ENCODE assay signal across 19 cellular contexts in the genomic region with DNA sequence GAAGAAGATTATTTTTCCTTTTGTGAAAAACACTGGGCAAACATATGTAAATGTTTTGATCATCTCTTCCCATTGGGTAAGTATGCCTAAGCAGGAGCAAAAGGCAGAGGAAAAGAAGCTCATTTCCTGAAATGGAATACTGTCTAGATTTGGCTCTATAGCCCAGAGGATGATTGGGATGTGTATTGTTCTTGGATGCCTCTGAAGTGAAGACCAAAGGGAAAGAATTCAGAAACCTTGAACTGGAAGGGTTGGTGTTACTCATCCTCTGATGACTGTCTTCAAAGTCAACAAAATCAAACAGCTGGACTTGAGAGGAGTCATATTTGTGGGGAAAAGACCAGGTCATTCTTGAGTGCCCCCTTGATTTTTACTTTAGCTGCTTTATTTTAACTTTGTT.
A peak's percentile ranks its signal among the peaks of the same experiment; 100 is the strongest.
DNase-seq lines count a peak whose midpoint lies in the region; ATAC-seq and TF ChIP-seq lines count a peak whose summit lies in the region.
"Had no signal": no experiment of that assay in that cellular context is flagged by ENCODE, and none has a peak within 500 bp of the region (broad histone marks: within the 10 kb centered on the region; RNA-seq: fewer than 3 reads in every experiment).

No MANE protein-coding gene starts in this region.

- intact Hi-C loops in sciatic nerve (cut with DNase I) = no loop called here
- intact Hi-C loops in left ventricle myocardium inferior (cut with micrococcal nuclease) = no loop called here

- TF ChIP-seq EP300 in tibial nerve (IDR thresholded peaks at IDR 0.05) = no peak

- TF ChIP-seq CTCF in fibroblast of pulmonary artery (IDR thresholded peaks at IDR 0.05; ENCODE audit: low read length, missing control alignments) (no peak), tibial nerve (IDR thresholded peaks at IDR 0.05) (no peak), left ventricle myocardium inferior (IDR thresholded peaks at IDR 0.05; ENCODE audit: borderline replicate concordance) (no peak)

- H3K27me3 ChIP-seq in tibial nerve (no peaks in the 10 kb centered on the region), left ventricle myocardium inferior (ENCODE audit: low read depth) (no peaks in the 10 kb centered on the region)
- H3K27me3 ChIP-seq: neutrophil had no signal

- H3K9me3 ChIP-seq in tibial nerve (peaks cover 0 to 4% (median 0%) of the 10 kb centered on the region in 4 donors), left ventricle myocardium inferior (replicated peaks) (no peaks in the 10 kb centered on the region)
- H3K9me3 ChIP-seq: neutrophil had no signal

- peak; percentile 64 for DNase-seq in ELR (ENCODE audit: low read depth)
- peak; percentile 40 for DNase-seq in fibroblast of pulmonary artery (ENCODE audit: low read depth)
- DNase-seq in sciatic nerve (ENCODE audit: low spot score) = no peak
- no peak for DNase-seq in NCI-H524 (lab: John Stamatoyannopoulos, UW)
- DNase-seq in tibial nerve (ENCODE audit: low spot score in 2 of 2) = no peak
- DNase-seq in left ventricle myocardium inferior = no peak
- DNase-seq in stimulated activated CD4-positive, alpha-beta T cell treated with anti-CD3 and anti-CD28 coated beads, Interleukin-2, amount 100 ng/mL, for 24 hours = no peak
- DNase-seq: activated CD8-positive, alpha-beta T cell treated with anti-CD3 and anti-CD28 coated beads for 36 hours; activated naive CD8-positive, alpha-beta T cell treated with anti-CD3 and anti-CD28 coated beads for 36 hours; activated T-cell treated with anti-CD3 and anti-CD28 coated beads, Interleukin-2, amount 50 U/mL, for 72 hours; head of caudate nucleus; NCI-H1048; T-cell had no signal

- H3K4me3 ChIP-seq in fibroblast of pulmonary artery (replicated peaks; ENCODE audit: low read depth, low read length) = no peak overlapping the region
- H3K4me3 ChIP-seq in tibial nerve = no peak overlapping the region
- no peak overlapping the region for H3K4me3 ChIP-seq in left ventricle myocardium inferior
- H3K4me3 ChIP-seq: skin epidermis had no signal

- no peak for TF ChIP-seq POLR2A in tibial nerve (IDR thresholded peaks at IDR 0.05)

- no peak overlapping the region for H3K27ac ChIP-seq in tibial nerve
- H3K27ac ChIP-seq in left ventricle myocardium inferior (replicated peaks) = no peak overlapping the region
- H3K27ac ChIP-seq: C4-2B, neutrophil, skin epidermis, VCaP had no signal

- H3K36me3 ChIP-seq in tibial nerve (no peaks in the 10 kb centered on the region), left ventricle myocardium inferior (no peaks in the 10 kb centered on the region)
- H3K36me3 ChIP-seq: neutrophil had no signal

- H3K4me1 ChIP-seq in tibial nerve (no peaks in the 10 kb centered on the region), left ventricle myocardium inferior (peaks cover 17% of the 10 kb centered on the region)

- peak; percentile 63 for ATAC-seq in SK-N-SH treated with all-trans-retinoic acid at 6 μM for 48 hours
- peak; percentile 81 for ATAC-seq in sciatic nerve
- ATAC-seq: activated CD8-positive, alpha-beta T cell treated with anti-CD3 and anti-CD28 coated beads for 36 hours; activated T-cell treated with anti-CD3 and anti-CD28 coated beads, Interleukin-2, amount 50 U/mL, for 72 hours; stimulated activated memory B cell treated with anti-CD40 and anti-IgM and Interleukin-4, amounts not matched to agents 10 μg/mL and 1 μg/mL and 100 μg/mL, for 72 hours; T-cell had no signal

TF ChIP-seq in SK-N-SH treated with all-trans-retinoic acid at 6 μM for 48 hours, 23 proteins besides CTCF, POLR2A, EP300 and RAD21:
- TF ChIP-seq TCF4 (CRISPR knock-in tag; IDR thresholded peaks at IDR 0.05; ENCODE audit: borderline replicate concordance) (no peak), ZFP3 (CRISPR knock-in tag; IDR thresholded peaks at IDR 0.05) (no peak), CSDC2 (CRISPR knock-in tag; IDR thresholded peaks at IDR 0.05) (no peak), PPARA (CRISPR knock-in tag; IDR thresholded peaks at IDR 0.05; ENCODE audit: borderline replicate concordance) (no peak), TOX (CRISPR knock-in tag; IDR thresholded peaks at IDR 0.05; ENCODE audit: borderline replicate concordance) (no peak), CREB5 (CRISPR knock-in tag; IDR thresholded peaks at IDR 0.05; ENCODE audit: low read depth) (no peak), ZNF70 (CRISPR knock-in tag; IDR thresholded peaks at IDR 0.05) (no peak), ZC3H10 (CRISPR knock-in tag; IDR thresholded peaks at IDR 0.05) (no peak), ISL1 (CRISPR knock-in tag; IDR thresholded peaks at IDR 0.05) (no peak), PATZ1 (CRISPR knock-in tag; IDR thresholded peaks at IDR 0.05; ENCODE audit: borderline replicate concordance) (no peak), ZFP30 (CRISPR knock-in tag; IDR thresholded peaks at IDR 0.05) (no peak)
- TF ChIP-seq, protein P1, sequence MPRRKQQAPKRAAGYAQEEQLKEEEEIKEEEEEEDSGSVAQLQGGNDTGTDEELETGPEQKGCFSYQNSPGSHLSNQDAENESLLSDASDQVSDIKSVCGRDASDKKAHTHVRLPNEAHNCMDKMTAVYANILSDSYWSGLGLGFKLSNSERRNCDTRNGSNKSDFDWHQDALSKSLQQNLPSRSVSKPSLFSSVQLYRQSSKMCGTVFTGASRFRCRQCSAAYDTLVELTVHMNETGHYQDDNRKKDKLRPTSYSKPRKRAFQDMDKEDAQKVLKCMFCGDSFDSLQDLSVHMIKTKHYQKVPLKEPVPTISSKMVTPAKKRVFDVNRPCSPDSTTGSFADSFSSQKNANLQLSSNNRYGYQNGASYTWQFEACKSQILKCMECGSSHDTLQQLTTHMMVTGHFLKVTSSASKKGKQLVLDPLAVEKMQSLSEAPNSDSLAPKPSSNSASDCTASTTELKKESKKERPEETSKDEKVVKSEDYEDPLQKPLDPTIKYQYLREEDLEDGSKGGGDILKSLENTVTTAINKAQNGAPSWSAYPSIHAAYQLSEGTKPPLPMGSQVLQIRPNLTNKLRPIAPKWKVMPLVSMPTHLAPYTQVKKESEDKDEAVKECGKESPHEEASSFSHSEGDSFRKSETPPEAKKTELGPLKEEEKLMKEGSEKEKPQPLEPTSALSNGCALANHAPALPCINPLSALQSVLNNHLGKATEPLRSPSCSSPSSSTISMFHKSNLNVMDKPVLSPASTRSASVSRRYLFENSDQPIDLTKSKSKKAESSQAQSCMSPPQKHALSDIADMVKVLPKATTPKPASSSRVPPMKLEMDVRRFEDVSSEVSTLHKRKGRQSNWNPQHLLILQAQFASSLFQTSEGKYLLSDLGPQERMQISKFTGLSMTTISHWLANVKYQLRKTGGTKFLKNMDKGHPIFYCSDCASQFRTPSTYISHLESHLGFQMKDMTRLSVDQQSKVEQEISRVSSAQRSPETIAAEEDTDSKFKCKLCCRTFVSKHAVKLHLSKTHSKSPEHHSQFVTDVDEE (CRISPR knock-in tag; IDR thresholded peaks at IDR 0.05) = no peak
TF ChIP-seq in SK-N-SH treated with all-trans-retinoic acid at 6 μM for 48 hours: peak in this region for 0.

Comparison
In these comparisons a context has a peak if more than half of its experiments do, and no peak if none do; other contexts are left out.
1. DNase-seq: peak in ELR (single experiment) and fibroblast of pulmonary artery (single experiment); none in sciatic nerve (single experiment), NCI-H524 (0 of 2), tibial nerve (0 of 2), left ventricle myocardium inferior (single experiment) and stimulated activated CD4-positive, alpha-beta T cell treated with anti-CD3 and anti-CD28 coated beads, Interleukin-2, amount 100 ng/mL, for 24 hours (0 of 2).